ENCODE assay signal across 25 cellular contexts in the genomic region with DNA sequence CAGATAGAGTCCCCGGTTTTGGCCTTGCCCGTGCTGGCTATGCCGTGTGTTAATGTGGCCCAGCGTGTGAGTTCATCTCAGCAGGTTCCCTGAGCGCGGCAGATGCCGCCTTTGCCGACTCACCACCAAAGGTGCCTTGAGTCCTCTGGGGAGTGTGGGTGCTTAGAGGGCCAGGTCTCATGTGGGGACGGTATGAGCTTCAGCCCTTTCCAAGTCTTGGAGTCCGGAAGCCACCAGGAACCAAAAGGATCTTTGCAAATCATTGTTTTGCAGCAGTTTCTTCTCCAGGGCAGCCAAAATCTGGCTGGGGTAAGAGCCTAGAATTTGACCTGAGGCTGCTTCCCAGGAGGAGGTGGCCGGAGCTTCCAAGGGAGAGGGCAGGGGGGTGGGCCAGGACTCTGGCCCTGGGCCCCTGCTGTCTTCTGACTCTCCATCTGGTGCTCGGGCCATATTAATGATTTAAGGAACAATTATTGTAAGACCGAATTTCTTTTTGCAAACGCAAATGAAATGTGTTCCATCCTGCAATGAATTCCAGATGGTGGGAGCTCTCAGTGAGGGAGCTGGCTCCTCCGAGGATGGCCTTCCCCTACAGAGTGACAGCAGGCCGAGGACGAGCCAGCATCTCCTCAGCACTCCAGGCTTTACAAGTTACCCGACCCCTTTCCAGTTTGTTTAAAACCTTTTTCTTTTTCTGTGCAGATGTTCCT.
DNase-seq lines count a peak whose midpoint lies in the region; ATAC-seq and TF ChIP-seq lines count a peak whose summit lies in the region.
"Had no signal": no experiment of that assay in that cellular context is flagged by ENCODE, and none has a peak within 500 bp of the region (broad histone marks: within the 10 kb centered on the region; RNA-seq: fewer than 3 reads in every experiment).

No MANE protein-coding gene starts in this region.

- no peak for TF ChIP-seq POLR2A in body of pancreas (IDR thresholded peaks at IDR 0.05)

- 70 to 71% methylated on average over 11 to 18 of the region's 18 CpGs for WGBS in body of pancreas, 2 donors

- H3K4me1 ChIP-seq in right atrium auricular region (no peaks in the 10 kb centered on the region), body of pancreas (no peaks in the 10 kb centered on the region)
- H3K4me1 ChIP-seq: A549, colonic mucosa had no signal

- H3K27ac ChIP-seq in right atrium auricular region (no peak overlapping the region), body of pancreas (no peak overlapping the region)
- H3K27ac ChIP-seq: A549; BLaER1 treated with 17β-estradiol and CSF1 and Interleukin-3, amounts not matched to agents 10 nM and 100 nM; brain microvascular endothelial cell; colonic mucosa had no signal

- H3K36me3 ChIP-seq in right atrium auricular region (no peaks in the 10 kb centered on the region), body of pancreas (replicated peaks in 1 of 2; ENCODE audit: insufficient read depth in 1 of 2, low read depth in 2 of 2) (no peaks in the 10 kb centered on the region)
- H3K36me3 ChIP-seq: BLaER1 treated with 17β-estradiol and CSF1 and Interleukin-3, amounts not matched to agents 10 nM and 100 nM; brain microvascular endothelial cell; colonic mucosa; MG63 had no signal

- H3K27me3 ChIP-seq in right atrium auricular region (no peaks in the 10 kb centered on the region), body of pancreas (no peaks in the 10 kb centered on the region)
- H3K27me3 ChIP-seq: BLaER1 treated with 17β-estradiol and CSF1 and Interleukin-3, amounts not matched to agents 10 nM and 100 nM; brain microvascular endothelial cell; colonic mucosa; MG63 had no signal

- intact Hi-C loops in left ventricle myocardium superior (cut with micrococcal nuclease) = no loop called here
- intact Hi-C loops in sciatic nerve (cut with DNase I) = no loop called here
- intact Hi-C loops in body of pancreas (cut with DNase I) = no loop called here

- no peak for DNase-seq in left ventricle myocardium superior
- no peak for DNase-seq in right atrium auricular region (ENCODE audit: low spot score)
- DNase-seq in fibroblast of peridontal ligament (ENCODE audit: extremely low read depth) = peak; percentile 24
- no peak for DNase-seq in sciatic nerve (ENCODE audit: low spot score)
- DNase-seq in body of pancreas = no peak
- no peak for DNase-seq in NCI-H2107 treated with DMSO at 0.1 percent for 48 hours (lab: John Stamatoyannopoulos, UW; ENCODE audit: unreplicated experiment)
- DNase-seq in cerebellum (ENCODE audit: low spot score) = no peak
- DNase-seq: activated B cell treated with CpG ODN at 0.5 μM for 24 hours; activated CD4-positive, alpha-beta T cell treated with anti-CD3 and anti-CD28 coated beads, Interleukin-2, amount 50 U/mL, for 48 hours; activated CD8-positive, alpha-beta memory T cell treated with anti-CD3 and anti-CD28 coated beads, Interleukin-2, amount 50 U/mL, for 48 hours; activated naive CD8-positive, alpha-beta T cell treated with anti-CD3 and anti-CD28 coated beads, Interleukin-2, amount 10 ng/mL, durations not matched to agents 7 days and 5 days; brain microvascular endothelial cell; Calu3; colonic mucosa; MG63; NCI-H1417; NCI-H748 treated with DMSO at 0.1 percent for 48 hours; stimulated activated CD4-positive, alpha-beta T cell treated with anti-CD3 and anti-CD28 coated beads, Interleukin-2, amount 100 ng/mL, for 48 hours; stimulated activated naive CD4-positive, alpha-beta T cell; T-helper 9 cell had no signal

- H3K4me3 ChIP-seq in right atrium auricular region = no peak overlapping the region
- no peak overlapping the region for H3K4me3 ChIP-seq in body of pancreas
- H3K4me3 ChIP-seq: A549; BLaER1 treated with 17β-estradiol and CSF1 and Interleukin-3, amounts not matched to agents 10 nM and 100 nM; colonic mucosa; MG63; skin epidermis had no signal

- peak; percentile 41 for ATAC-seq in left ventricle myocardium superior
- peak; percentile 73 for ATAC-seq in sciatic nerve
- no peak for ATAC-seq in GM19463 (IDR thresholded peaks at IDR 0.05; ENCODE audit: unreplicated experiment)
- ATAC-seq in body of pancreas = no peak
- ATAC-seq: A549, left lobe of liver had no signal

- TF ChIP-seq CTCF in right atrium auricular region (IDR thresholded peaks at IDR 0.05) = no peak
- no peak for TF ChIP-seq CTCF in body of pancreas (IDR thresholded peaks at IDR 0.05)

- H3K9me3 ChIP-seq in right atrium auricular region (no peaks in the 10 kb centered on the region), body of pancreas (no peaks in the 10 kb centered on the region)
- H3K9me3 ChIP-seq: A549; BLaER1 treated with 17β-estradiol and CSF1 and Interleukin-3, amounts not matched to agents 10 nM and 100 nM; colonic mucosa; MG63 had no signal

Comparison
In these comparisons a context has a peak if more than half of its experiments do, and no peak if none do; other contexts are left out.
1. ATAC-seq: peak in left ventricle myocardium superior (single experiment) and sciatic nerve (single experiment); none in GM19463 (single experiment) and body of pancreas (single experiment).